9 cellular contexts compared by ENCODE assay signal in genomic region chr10:3873728-3874461, GRCh38.
A peak's percentile ranks its signal among the peaks of the same experiment; 100 is the strongest.
DNase-seq lines count a peak whose midpoint lies in the region; ATAC-seq and TF ChIP-seq lines count a peak whose summit lies in the region.
"Had no signal": no experiment of that assay in that cellular context is flagged by ENCODE, and none has a peak within 500 bp of the region (broad histone marks: within the 10 kb centered on the region; RNA-seq: fewer than 3 reads in every experiment).

No MANE protein-coding gene starts in this region.

- ATAC-seq in upper lobe of right lung, result peak; percentile 64

- DNase-seq in activated CD4-positive, CD25-positive, alpha-beta regulatory T cell treated with anti-CD3 and anti-CD28 coated beads, Interleukin-2, amount 50 U/mL, for 16 hours (ENCODE audit: low read depth, low spot score), result peak; percentile 32
- no peak for DNase-seq in activated CD4-positive, CD25-positive, alpha-beta regulatory T cell treated with anti-CD3 and anti-CD28 coated beads, Interleukin-2, amount 50 U/mL, for 72 hours
- DNase-seq in HFFc6 (peak; percentile 56), NAMALWA (ENCODE audit: low spot score) (peak; percentile 92), inferior parietal cortex (ENCODE audit: extremely low spot score) (peak; percentile 39), upper lobe of right lung (no peak)
- DNase-seq in stimulated activated CD4-positive, alpha-beta T cell treated with anti-CD3 and anti-CD28 coated beads, Interleukin-4, amount 100 ng/mL, for 1 hour, result no peak
- DNase-seq: DND-41 had no signal

- intact Hi-C loops in upper lobe of right lung (cut with DNase I), result no loop called here

- H3K27ac ChIP-seq in upper lobe of right lung, result peak overlapping the region; percentile 81

- H3K27me3 ChIP-seq in upper lobe of right lung, result no peaks in the 10 kb centered on the region

- peaks cover 13% of the 10 kb centered on the region for H3K4me1 ChIP-seq in upper lobe of right lung

- H3K27me3 Mint-ChIP-seq in HFFc6 (ENCODE audit: insufficient read depth), result no peaks in the 10 kb centered on the region; the same call in 1 of the 2 replicates
- no peaks in the 10 kb centered on the region for H3K27me3 Mint-ChIP-seq in activated naive CD4-positive, alpha-beta T cell treated with anti-CD3 and anti-CD28 coated beads, Interleukin-2, amount 50 U/mL, for 24 hours

- no peaks in the 10 kb centered on the region for H3K9me3 ChIP-seq in upper lobe of right lung

- no peaks in the 10 kb centered on the region for H3K36me3 Mint-ChIP-seq in HFFc6 (ENCODE audit: low read depth)
- H3K36me3 Mint-ChIP-seq in activated naive CD4-positive, alpha-beta T cell treated with anti-CD3 and anti-CD28 coated beads, Interleukin-2, amount 50 U/mL, for 24 hours, result no peaks in the 10 kb centered on the region

- no peaks in the 10 kb centered on the region for H3K36me3 ChIP-seq in upper lobe of right lung

- peaks cover 21% of the 10 kb centered on the region for H3K4me1 Mint-ChIP-seq in HFFc6 (ENCODE audit: low read depth)
- H3K4me1 Mint-ChIP-seq in activated naive CD4-positive, alpha-beta T cell treated with anti-CD3 and anti-CD28 coated beads, Interleukin-2, amount 50 U/mL, for 24 hours, result peaks cover 64% of the 10 kb centered on the region

- H3K27ac Mint-ChIP-seq in HFFc6, result no peak overlapping the region; the same call in 1 of the 2 replicates
- peak overlapping the region; percentile 95 for H3K27ac Mint-ChIP-seq in activated naive CD4-positive, alpha-beta T cell treated with anti-CD3 and anti-CD28 coated beads, Interleukin-2, amount 50 U/mL, for 24 hours

- no peak overlapping the region for H3K4me3 ChIP-seq in upper lobe of right lung

- H3K4me3 Mint-ChIP-seq in HFFc6, result no peak overlapping the region
- peak overlapping the region; percentile 62 for H3K4me3 Mint-ChIP-seq in activated naive CD4-positive, alpha-beta T cell treated with anti-CD3 and anti-CD28 coated beads, Interleukin-2, amount 50 U/mL, for 24 hours

- TF ChIP-seq CTCF in HFFc6 (IDR thresholded peaks at IDR 0.05) (no peak), upper lobe of right lung (IDR thresholded peaks at IDR 0.05) (no peak)

- no peaks in the 10 kb centered on the region for H3K9me3 Mint-ChIP-seq in HFFc6
- H3K9me3 Mint-ChIP-seq in activated naive CD4-positive, alpha-beta T cell treated with anti-CD3 and anti-CD28 coated beads, Interleukin-2, amount 50 U/mL, for 24 hours, result no peaks in the 10 kb centered on the region

Comparison
In these comparisons a context has a peak if more than half of its experiments do, and no peak if none do; other contexts are left out.
1. DNase-seq: peak in activated CD4-positive, CD25-positive, alpha-beta regulatory T cell treated with anti-CD3 and anti-CD28 coated beads, Interleukin-2, amount 50 U/mL, for 16 hours (single experiment), HFFc6 (single experiment), NAMALWA (single experiment) and inferior parietal cortex (single experiment); none in activated CD4-positive, CD25-positive, alpha-beta regulatory T cell treated with anti-CD3 and anti-CD28 coated beads, Interleukin-2, amount 50 U/mL, for 72 hours (single experiment), upper lobe of right lung (single experiment) and stimulated activated CD4-positive, alpha-beta T cell treated with anti-CD3 and anti-CD28 coated beads, Interleukin-4, amount 100 ng/mL, for 1 hour (single experiment).